17 cellular contexts compared by ENCODE assay signal in genomic region chr19:7982103-7982502, GRCh38. TPM values are rescaled to one million over a fixed set of nuclear protein-coding genes. Genes with fewer than 3 reads are reported as not detected.
DNase-seq lines count a peak whose midpoint lies in the region; ATAC-seq, FAIRE-seq and TF ChIP-seq lines count a peak whose summit lies in the region.
"Had no signal": no experiment of that assay in that cellular context is flagged by ENCODE, and none has a peak within 500 bp of the region (broad histone marks: within the 10 kb centered on the region; RNA-seq: fewer than 3 reads in every experiment).

No MANE protein-coding gene starts in this region.

- no peak for TF ChIP-seq POLR2A in upper lobe of left lung (IDR thresholded peaks at IDR 0.05)

- H3K4me3 ChIP-seq in right atrium auricular region (no peak overlapping the region), duodenal mucosa (ENCODE audit: low read depth in 1 of 2, low read length in 2 of 2) (no peak overlapping the region), neural progenitor cell (no peak overlapping the region), upper lobe of left lung (no peak overlapping the region)
- H3K4me3 ChIP-seq: GM23248, PC-9 had no signal

- ATAC-seq in upper lobe of left lung (ENCODE audit: low FRiP score in 2 of 2) (no peak), HG03432 (IDR thresholded peaks at IDR 0.05; ENCODE audit: unreplicated experiment) (no peak)

- H2AFZ ChIP-seq in neural progenitor cell (replicated peaks) = no peak overlapping the region
- H2AFZ ChIP-seq: GM23248, PC-9 had no signal

- H3K9me3 Mint-ChIP-seq in neural progenitor cell = no peaks in the 10 kb centered on the region

- intact Hi-C loops in cardiac septum (cut with DNase I) = no loop called here

- DNase-seq in right atrium auricular region (ENCODE audit: low spot score) (no peak), cardiac septum (ENCODE audit: low spot score) (no peak), neural progenitor cell (ENCODE audit: low spot score) (no peak), upper lobe of left lung (no peak), urothelium cell line (ENCODE audit: low spot score) (no peak), cerebellum (ENCODE audit: low spot score) (no peak)
- DNase-seq: AML-193; CD4-positive, CD25-positive, alpha-beta regulatory T cell; DMS79; GM23248; NCI-H1092; NCI-H2107; NCI-H446; PC-9 had no signal

- 89 to 98% methylated on average over 10 of the region's 10 CpGs for WGBS in upper lobe of left lung, 2 donors

- peak overlapping the region; percentile 60 for H3K27ac Mint-ChIP-seq in neural progenitor cell
- H3K27ac Mint-ChIP-seq: CD4-positive, CD25-positive, alpha-beta regulatory T cell had no signal

- H3K27me3 Mint-ChIP-seq in neural progenitor cell (ENCODE audit: insufficient read depth, low read depth) = peaks cover 7% of the 10 kb centered on the region
- H3K27me3 Mint-ChIP-seq: CD4-positive, CD25-positive, alpha-beta regulatory T cell had no signal

- H3K4me3 Mint-ChIP-seq in neural progenitor cell = no peak overlapping the region
- H3K4me3 Mint-ChIP-seq: CD4-positive, CD25-positive, alpha-beta regulatory T cell had no signal

- no peak for TF ChIP-seq EP300 in upper lobe of left lung (IDR thresholded peaks at IDR 0.05)

- peaks cover 20% of the 10 kb centered on the region for H3K36me3 Mint-ChIP-seq in neural progenitor cell

- H3K9me3 ChIP-seq in right atrium auricular region = no peaks in the 10 kb centered on the region
- H3K9me3 ChIP-seq in duodenal mucosa (ENCODE audit: control insufficient read depth in 1 of 2, low read length in 2 of 2) = no peaks in the 10 kb centered on the region
- no peaks in the 10 kb centered on the region for H3K9me3 ChIP-seq in neural progenitor cell (ENCODE audit: low read depth)
- H3K9me3 ChIP-seq in upper lobe of left lung = no peaks in the 10 kb centered on the region

- no peaks in the 10 kb centered on the region for H3F3A ChIP-seq in neural progenitor cell (ENCODE audit: low read depth)

- H3K27ac ChIP-seq in right atrium auricular region (peak overlapping the region; percentile 61 to 79), duodenal mucosa (ENCODE audit: low read depth, low read length) (peak overlapping the region; percentile 47), neural progenitor cell (no peak overlapping the region), upper lobe of left lung (peak overlapping the region; percentile 12 to 78 (median 60))
- H3K27ac ChIP-seq: GM23248, KMS-11, PC-9 had no signal

- H3K36me3 ChIP-seq in right atrium auricular region (peaks cover 39% of the 10 kb centered on the region), duodenal mucosa (ENCODE audit: control insufficient read depth in 1 of 2, insufficient read depth in 2 of 2, low read length in 2 of 2) (peaks cover 28 to 82% of the 10 kb centered on the region in 2 donors), neural progenitor cell (no peaks in the 10 kb centered on the region), upper lobe of left lung (peaks cover 12 to 93% (median 62%) of the 10 kb centered on the region in 4 donors)

- peaks cover 100% of the 10 kb centered on the region for H4K20me1 ChIP-seq in neural progenitor cell (ENCODE audit: low read depth)

- H3K4me1 Mint-ChIP-seq in neural progenitor cell = no peaks in the 10 kb centered on the region

- FAIRE-seq in urothelium cell line (lab: Jason Lieb, UNC) = no peak

- H3K4me1 ChIP-seq in right atrium auricular region = peaks cover 0 to 64% of the 10 kb centered on the region in 2 donors
- H3K4me1 ChIP-seq in duodenal mucosa (ENCODE audit: control insufficient read depth in 1 of 2, insufficient read depth in 2 of 2, low read length in 2 of 2) = no peaks in the 10 kb centered on the region
- no peaks in the 10 kb centered on the region for H3K4me1 ChIP-seq in neural progenitor cell
- peaks cover 7 to 14% (median 8%) of the 10 kb centered on the region in 4 donors for H3K4me1 ChIP-seq in upper lobe of left lung

- H3K4me2 ChIP-seq in neural progenitor cell = no peak overlapping the region
- H3K4me2 ChIP-seq: KMS-11, PC-9 had no signal

- peaks cover 53% of the 10 kb centered on the region for H3K79me2 ChIP-seq in neural progenitor cell (ENCODE audit: low read depth)

- H3K27me3 ChIP-seq in right atrium auricular region (no peaks in the 10 kb centered on the region), duodenal mucosa (ENCODE audit: control insufficient read depth in 1 of 2, insufficient read depth in 2 of 2, low read length in 2 of 2) (no peaks in the 10 kb centered on the region), neural progenitor cell (no peaks in the 10 kb centered on the region), upper lobe of left lung (no peaks in the 10 kb centered on the region)

- H3K9ac ChIP-seq in duodenal mucosa (ENCODE audit: low read depth in 1 of 2, low read length in 2 of 2) (no peak overlapping the region), neural progenitor cell (no peak overlapping the region)
- H3K9ac ChIP-seq: GM23248, KMS-11 had no signal

- TF ChIP-seq CTCF in right atrium auricular region (IDR thresholded peaks at IDR 0.05) (no peak), neural progenitor cell (IDR thresholded peaks at IDR 0.05) (no peak), upper lobe of left lung (IDR thresholded peaks at IDR 0.05) (no peak)

RNA-seq across cellular contexts. Expression of gene ELAVL1, which starts 23.3 kb away (rescaled TPM):
- total RNA-seq in right atrium auricular region (10 to 100 TPM; 31.0 to 37.4 TPM), cardiac septum (55.2 TPM), neural progenitor cell (ENCODE audit: low replicate concordance) (108 TPM in 2 replicates), upper lobe of left lung (10 to 100 TPM; 21.0 to 71.1 (median 36.1) TPM), cerebellum (20.2 TPM)

RNA-seq across cellular contexts. Expression of gene TIMM44, which starts 38.6 kb away (rescaled TPM):
- total RNA-seq in right atrium auricular region = 10 to 100 TPM; 49.1 to 64.1 TPM
- total RNA-seq in cardiac septum = 82.6 TPM
- 43.7 and 59.5 TPM in 2 replicates for total RNA-seq in neural progenitor cell (ENCODE audit: low replicate concordance)
- total RNA-seq in upper lobe of left lung = 10 to 100 TPM; 39.8 to 83.2 (median 52.7) TPM
- total RNA-seq in cerebellum = 36.4 TPM

RNA-seq across cellular contexts. Expression of gene CTXN1, which starts 56.2 kb away (rescaled TPM):
- total RNA-seq in right atrium auricular region = 1 to 10 TPM; 1.7 to 4.2 TPM
- 0.24 TPM for total RNA-seq in cardiac septum
- 3.7 and 34.3 TPM in 2 replicates for total RNA-seq in neural progenitor cell (ENCODE audit: low replicate concordance)
- total RNA-seq in upper lobe of left lung = 10 to 100 TPM in 3 of 6 donors, 1 to 10 TPM in 3; 1.2 to 28.3 (median 13.4) TPM
- total RNA-seq in cerebellum = 10.3 TPM
- total RNA-seq: CD4-positive, CD25-positive, alpha-beta regulatory T cell had no signal
